2 cellular contexts compared by ENCODE assay signal in genomic region chr5:41337724-41338123, GRCh38.
TF ChIP-seq lines count a peak whose summit lies in the region.

No MANE protein-coding gene starts in this region.

TF ChIP-seq in SK-N-SH treated with all-trans-retinoic acid at 6 μM for 48 hours, 23 proteins besides CTCF, POLR2A, EP300 and RAD21 (continued from another document):
- TF ChIP-seq PATZ1 (CRISPR knock-in tag; IDR thresholded peaks at IDR 0.05; ENCODE audit: borderline replicate concordance) (no peak), TSHZ2 (CRISPR knock-in tag; IDR thresholded peaks at IDR 0.05) (no peak), CREB5 (CRISPR knock-in tag; IDR thresholded peaks at IDR 0.05; ENCODE audit: low read depth) (peak; percentile 87), OSR1 (CRISPR knock-in tag; IDR thresholded peaks at IDR 0.05) (no peak), ZFP3 (CRISPR knock-in tag; IDR thresholded peaks at IDR 0.05) (no peak), ISL1 (CRISPR knock-in tag; IDR thresholded peaks at IDR 0.05) (peak; percentile 71), TCF4 (CRISPR knock-in tag; IDR thresholded peaks at IDR 0.05; ENCODE audit: borderline replicate concordance) (no peak), CSDC2 (CRISPR knock-in tag; IDR thresholded peaks at IDR 0.05) (no peak)

TF ChIP-seq in SK-N-SH, 30 proteins besides CTCF, POLR2A, EP300 and RAD21 (continued from another document):
- TF ChIP-seq USF1 (IDR thresholded peaks at IDR 0.05; ENCODE audit: borderline replicate concordance, low read depth): no peak
- no peak for TF ChIP-seq SMC3 (IDR thresholded peaks at IDR 0.05; ENCODE audit: low read depth, low read length)
- no peak for TF ChIP-seq TCF12 (IDR thresholded peaks at IDR 0.05)
